In genomic region chr9:89792189-89793123, GRCh38 we compare ENCODE assay signal across 1 cellular context.
TF ChIP-seq lines count a peak whose summit lies in the region.

No MANE protein-coding gene starts in this region.

TF ChIP-seq in HepG2, 621 proteins besides CTCF, POLR2A, EP300 and RAD21:
- TF ChIP-seq ZXDC (CRISPR knock-in tag; IDR thresholded peaks at IDR 0.05) (no peak), ZNF740 (CRISPR knock-in tag; IDR thresholded peaks at IDR 0.05) (no peak), ZNF260 (CRISPR knock-in tag; IDR thresholded peaks at IDR 0.05; ENCODE audit: borderline replicate concordance, low read depth) (no peak), CREB1 (IDR thresholded peaks at IDR 0.05) (peak; percentile 72), CREB1 (CRISPR knock-in tag; IDR thresholded peaks at IDR 0.05) (no peak), HNRNPUL1 (IDR thresholded peaks at IDR 0.05; ENCODE audit: low read depth, low read length) (no peak)
